In the genomic region with DNA sequence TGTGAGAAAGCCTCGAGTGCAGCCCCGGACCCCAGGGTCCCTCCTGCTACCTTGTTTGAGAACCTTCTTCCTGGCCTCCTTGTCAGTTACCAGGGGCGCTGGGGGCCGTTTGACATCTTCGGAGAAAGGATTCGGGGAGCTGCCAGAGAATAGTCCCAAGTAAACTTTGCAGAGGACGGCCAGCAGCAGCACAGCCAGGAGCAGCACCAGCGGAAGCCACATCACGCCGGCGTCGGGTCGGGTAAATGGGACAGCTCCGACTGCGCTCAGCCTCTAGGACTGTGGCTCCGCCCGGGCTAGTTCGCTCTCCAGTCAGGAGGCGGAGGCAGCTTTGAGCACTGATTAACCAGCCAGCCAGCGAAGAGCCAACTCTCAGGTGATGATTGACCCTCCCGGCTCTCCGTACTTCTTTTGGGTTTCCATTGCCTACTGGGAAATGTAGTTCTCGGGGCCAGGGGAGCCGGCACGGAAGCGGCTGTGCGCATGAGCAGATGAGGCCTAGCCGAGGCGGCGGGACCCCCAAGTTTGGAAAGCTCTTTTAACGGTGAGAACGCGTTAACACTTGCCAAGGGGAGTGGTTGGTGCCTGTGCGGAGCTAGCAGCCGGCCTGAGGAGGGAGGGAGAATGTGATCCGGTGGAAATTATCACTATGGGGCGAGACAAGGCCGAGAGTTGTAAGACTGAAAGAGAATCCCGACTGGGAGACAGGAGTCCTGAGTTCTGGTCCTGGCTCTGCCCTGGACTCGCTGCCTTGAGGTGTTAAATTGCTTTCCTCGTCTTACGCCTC, we compare ENCODE assay signal across 8 cellular contexts. TPM values are rescaled to one million over a fixed set of nuclear protein-coding genes. Genes with fewer than 3 reads are reported as not detected.
DNase-seq lines count a peak whose midpoint lies in the region; ATAC-seq and TF ChIP-seq lines count a peak whose summit lies in the region.

TSS of gene ELMOD3 (plus strand) at position 484 of the 787 bp plus-strand sequence. CDS start 2,430 bp downstream, outside the sequence.
TSS of gene RETSAT (minus strand) at position 243 of the 787 bp plus-strand sequence. CDS start at position 222, 21 bp downstream.

- H3K27me3 ChIP-seq in DOHH2 (ENCODE audit: control insufficient read depth, low read length) (no peaks in the 10 kb centered on the region), GM23338 (ENCODE audit: insufficient read depth) (no peaks in the 10 kb centered on the region)

- no peaks in the 10 kb centered on the region for H3K9me3 Mint-ChIP-seq in GM23338
- no peaks in the 10 kb centered on the region for H3K9me3 Mint-ChIP-seq in naive B cell
- no peaks in the 10 kb centered on the region for H3K9me3 Mint-ChIP-seq in stimulated activated memory B cell treated with anti-CD40 and anti-IgM and Interleukin-4, amounts not matched to agents 10 μg/mL and 1 μg/mL and 100 μg/mL, for 72 hours

- H3K4me1 ChIP-seq in DOHH2 (ENCODE audit: control insufficient read depth, low read length) (peaks cover 19% of the 10 kb centered on the region), GM23338 (ENCODE audit: insufficient read depth) (peaks cover 15% of the 10 kb centered on the region)

- H3K9me2 ChIP-seq in DOHH2 (replicated peaks; ENCODE audit: control insufficient read depth, low read length) (no peaks in the 10 kb centered on the region), GM23338 (ENCODE audit: insufficient read depth) (no peaks in the 10 kb centered on the region)

- peak within 1 kb of the TSS; percentile 91 for H3K4me3 ChIP-seq in DOHH2 (ENCODE audit: low read length)
- peak within 1 kb of the TSS; percentile 78 for H3K4me3 ChIP-seq in GM23338

- H3K79me2 ChIP-seq in DOHH2 (ENCODE audit: control insufficient read depth, low read length) = peaks cover 34% of the 10 kb centered on the region
- H3K79me2 ChIP-seq in GM23338 (replicated peaks; ENCODE audit: insufficient read depth) = no peaks in the 10 kb centered on the region

- H3K4me3 Mint-ChIP-seq in GM23338 (peak within 1 kb of the TSS; percentile 97), naive B cell (peak within 1 kb of the TSS; percentile 96 to 100 (median 98))
- peak within 1 kb of the TSS; percentile 96 for H3K4me3 Mint-ChIP-seq in stimulated activated memory B cell treated with anti-CD40 and anti-IgM and Interleukin-4, amounts not matched to agents 10 μg/mL and 1 μg/mL and 100 μg/mL, for 72 hours

- TF ChIP-seq CTCF in DOHH2 (IDR thresholded peaks at IDR 0.05; ENCODE audit: low read depth, low read length, poor library complexity, severe bottlenecking) (no peak), GM23338 (conservative IDR thresholded peaks at IDR 0.05; ENCODE audit: low read depth in 2 of 2) (no peak)

- H3F3A ChIP-seq in DOHH2 (ENCODE audit: control insufficient read depth, insufficient read depth) (no peaks in the 10 kb centered on the region), GM23338 (replicated peaks; ENCODE audit: low read depth) (no peaks in the 10 kb centered on the region)

- peak within 1 kb of the TSS; percentile 91 for H3K27ac Mint-ChIP-seq in GM23338
- peak within 1 kb of the TSS; percentile 98 to 100 (median 100) for H3K27ac Mint-ChIP-seq in naive B cell
- peak within 1 kb of the TSS; percentile 91 for H3K27ac Mint-ChIP-seq in stimulated activated memory B cell treated with anti-CD40 and anti-IgM and Interleukin-4, amounts not matched to agents 10 μg/mL and 1 μg/mL and 100 μg/mL, for 72 hours

- DNase-seq in GM23338 (ENCODE audit: low spot score) (peak; percentile 100), LHCN-M2 (ENCODE audit: low read depth) (peak; percentile 99), RPMI8226 (peak; percentile 99), fibroblast of gingiva (ENCODE audit: low read depth) (peak; percentile 100), naive B cell (peak; percentile 98)
- peak; percentile 85 to 93 for DNase-seq in activated T-helper 1 cell treated with anti-CD3 and anti-CD28 coated beads, Interleukin-2, amount 50 U/mL, for 16 hours (ENCODE audit: low read depth in 1 of 2, low spot score in 1 of 2)

- peaks cover 6% of the 10 kb centered on the region for H3K27me3 Mint-ChIP-seq in GM23338 (ENCODE audit: insufficient read depth, low read depth, poor library complexity)
- no peaks in the 10 kb centered on the region for H3K27me3 Mint-ChIP-seq in naive B cell
- no peaks in the 10 kb centered on the region for H3K27me3 Mint-ChIP-seq in stimulated activated memory B cell treated with anti-CD40 and anti-IgM and Interleukin-4, amounts not matched to agents 10 μg/mL and 1 μg/mL and 100 μg/mL, for 72 hours

- H2AFZ ChIP-seq in GM23338 = peak within 1 kb of the TSS; percentile 92

- H4K20me1 ChIP-seq in DOHH2 (ENCODE audit: control insufficient read depth, insufficient read depth, low read depth, low read length) = no peaks in the 10 kb centered on the region
- no peaks in the 10 kb centered on the region; the same call in none of the 2 replicates for H4K20me1 ChIP-seq in GM23338 (replicated peaks; ENCODE audit: insufficient read depth)

- H3K36me3 ChIP-seq in DOHH2 (ENCODE audit: control insufficient read depth, low read length) (peaks cover 44% of the 10 kb centered on the region), GM23338 (ENCODE audit: insufficient read depth) (no peaks in the 10 kb centered on the region)

- ATAC-seq in GM23338 = peak; percentile 98
- peak; percentile 95 to 97 for ATAC-seq in naive B cell (ENCODE audit: low read depth in 2 of 2)
- peak; percentile 100 for ATAC-seq in stimulated activated memory B cell treated with anti-CD40 and anti-IgM and Interleukin-4, amounts not matched to agents 10 μg/mL and 1 μg/mL and 100 μg/mL, for 72 hours

- H3K27ac ChIP-seq in DOHH2 (ENCODE audit: low read depth, low read length) = peak within 1 kb of the TSS; percentile 24
- no peak within 1 kb of the TSS for H3K27ac ChIP-seq in GM23338 (ENCODE audit: low read depth)

- H3K4me1 Mint-ChIP-seq in GM23338 (peaks cover 15% of the 10 kb centered on the region), naive B cell (peaks cover 27 to 57% (median 44%) of the 10 kb centered on the region in 3 donors)
- peaks cover 51% of the 10 kb centered on the region for H3K4me1 Mint-ChIP-seq in stimulated activated memory B cell treated with anti-CD40 and anti-IgM and Interleukin-4, amounts not matched to agents 10 μg/mL and 1 μg/mL and 100 μg/mL, for 72 hours

- H3K4me2 ChIP-seq in DOHH2 (ENCODE audit: low read length) (peak within 1 kb of the TSS; percentile 96), GM23338 (peak within 1 kb of the TSS; percentile 90)

- no peaks in the 10 kb centered on the region for H3K9me3 ChIP-seq in DOHH2 (ENCODE audit: control insufficient read depth, insufficient read depth, low read length)

- H3K36me3 Mint-ChIP-seq in GM23338 (ENCODE audit: low read depth) = peaks cover 14% of the 10 kb centered on the region
- H3K36me3 Mint-ChIP-seq in naive B cell = peaks cover 14% of the 10 kb centered on the region in 2 donors
- peaks cover 35% of the 10 kb centered on the region for H3K36me3 Mint-ChIP-seq in stimulated activated memory B cell treated with anti-CD40 and anti-IgM and Interleukin-4, amounts not matched to agents 10 μg/mL and 1 μg/mL and 100 μg/mL, for 72 hours

TF ChIP-seq in GM23338, 12 proteins besides CTCF, POLR2A, EP300 and RAD21:
- no peak for TF ChIP-seq ZNF114 (CRISPR knock-in tag; IDR thresholded peaks at IDR 0.05)
- TF ChIP-seq REST (IDR thresholded peaks at IDR 0.05; ENCODE audit: unreplicated experiment) = peak; percentile 24
- TF ChIP-seq STAT1 (IDR thresholded peaks at IDR 0.05; ENCODE audit: unreplicated experiment) = no peak
- TF ChIP-seq POLR2AphosphoS5 (IDR thresholded peaks at IDR 0.05; ENCODE audit: low read depth) = peak; percentile 93
- TF ChIP-seq, protein P1, sequence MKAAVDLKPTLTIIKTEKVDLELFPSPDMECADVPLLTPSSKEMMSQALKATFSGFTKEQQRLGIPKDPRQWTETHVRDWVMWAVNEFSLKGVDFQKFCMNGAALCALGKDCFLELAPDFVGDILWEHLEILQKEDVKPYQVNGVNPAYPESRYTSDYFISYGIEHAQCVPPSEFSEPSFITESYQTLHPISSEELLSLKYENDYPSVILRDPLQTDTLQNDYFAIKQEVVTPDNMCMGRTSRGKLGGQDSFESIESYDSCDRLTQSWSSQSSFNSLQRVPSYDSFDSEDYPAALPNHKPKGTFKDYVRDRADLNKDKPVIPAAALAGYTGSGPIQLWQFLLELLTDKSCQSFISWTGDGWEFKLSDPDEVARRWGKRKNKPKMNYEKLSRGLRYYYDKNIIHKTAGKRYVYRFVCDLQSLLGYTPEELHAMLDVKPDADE (IDR thresholded peaks at IDR 0.05) = peak; percentile 95

RNA-seq across cellular contexts. Expression of gene ELMOD3, which starts in this region (rescaled TPM):
- total RNA-seq in GM23338 (2014; rRNA removed; shearing (Covaris generic)) = 7.1 and 8.9 TPM in 2 replicates
- polyA plus RNA-seq in GM23338 (2016; fragmentation: Nextera tagmentation; extraction: Ambion mirVana) = 5.9 and 8.6 TPM in 2 replicates
- total RNA-seq in LHCN-M2 (2014; rRNA removed) = 20.4 and 22.6 TPM in 2 replicates
- polyA plus RNA-seq in LHCN-M2 (2012) = 11.2 TPM
- polyA plus RNA-seq in naive B cell (ENCODE audit: low read depth in 6 of 6) = 10 to 100 TPM in 5 of 6 donors, 1 to 10 TPM in 1; 9.8 to 23.1 (median 13.8) TPM

RNA-seq across cellular contexts. Expression of gene RETSAT, which starts in this region (rescaled TPM):
- total RNA-seq in GM23338 (2014; rRNA removed; shearing (Covaris generic)) = 12.5 and 16.4 TPM in 2 replicates
- 2.3 and 2.6 TPM in 2 replicates for polyA plus RNA-seq in GM23338 (2016; fragmentation: Nextera tagmentation; extraction: Ambion mirVana)
- 52.3 and 61.3 TPM in 2 replicates for total RNA-seq in LHCN-M2 (2014; rRNA removed)
- 29.1 TPM for polyA plus RNA-seq in LHCN-M2 (2012)
- polyA plus RNA-seq in naive B cell (ENCODE audit: low read depth in 6 of 6) = 1 to 10 TPM; 4.4 to 8.7 (median 6.8) TPM
